In the genomic region with DNA sequence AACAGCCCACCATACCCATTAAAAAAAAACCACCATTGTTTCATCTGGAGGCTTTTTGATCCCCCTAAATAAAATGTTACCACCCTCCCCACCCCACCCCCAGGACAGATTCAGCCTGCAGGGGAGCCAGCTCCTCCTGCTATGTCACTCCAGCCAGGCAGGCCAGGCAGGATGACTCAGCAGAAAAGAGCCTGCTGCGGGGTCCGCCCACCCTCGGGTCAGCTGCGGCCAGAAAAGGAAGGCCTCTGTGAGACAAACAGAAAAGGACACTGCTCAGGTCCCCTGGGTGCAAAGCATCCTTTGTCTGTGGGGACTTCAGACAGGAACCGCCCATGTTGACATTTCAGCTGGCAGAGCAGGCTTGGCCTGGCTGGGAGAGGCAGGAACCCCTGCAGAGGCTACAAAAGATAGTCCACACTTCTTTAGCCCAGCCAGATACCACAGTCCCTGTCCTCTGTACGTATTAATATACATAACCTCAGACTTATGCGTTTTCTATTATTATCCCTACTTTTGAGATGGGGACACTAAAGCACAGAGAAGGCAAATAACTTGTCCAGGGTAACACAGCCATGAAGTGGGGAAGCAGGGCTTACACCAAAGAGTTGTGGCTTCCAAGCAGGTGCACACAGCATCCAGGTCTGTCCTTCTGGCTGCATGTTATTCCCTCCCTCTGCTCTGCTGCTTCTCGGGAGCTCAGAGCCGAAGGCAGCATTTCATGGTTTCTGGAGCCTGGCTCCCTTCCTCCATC, we compare ENCODE assay signal across 1 cellular context.
A peak's percentile ranks its signal among the peaks of the same experiment; 100 is the strongest.
TF ChIP-seq lines count a peak whose summit lies in the region.

No MANE protein-coding gene starts in this region.

TF ChIP-seq in K562, 482 proteins besides CTCF, POLR2A, EP300 and RAD21 (continued from another document and continues in another):
- TF ChIP-seq HBP1 (CRISPR knock-in tag; IDR thresholded peaks at IDR 0.05) (no peak), STAT5A (IDR thresholded peaks at IDR 0.05; ENCODE audit: borderline replicate concordance, low read length) (no peak), ILF3 (IDR thresholded peaks at IDR 0.05; ENCODE audit: borderline replicate concordance) (no peak), SRSF1 (IDR thresholded peaks at IDR 0.05; ENCODE audit: low read depth, low read length) (no peak), TCF3 (CRISPR knock-in tag; IDR thresholded peaks at IDR 0.05) (no peak), NEUROD1 (IDR thresholded peaks at IDR 0.05; ENCODE audit: borderline replicate concordance, low read depth, low read length, partially characterized antibody) (peak; percentile 38), PBX2 (CRISPR knock-in tag; IDR thresholded peaks at IDR 0.05; ENCODE audit: low read depth) (no peak), PBX2 (tag; conservative IDR thresholded peaks at IDR 0.05; ENCODE audit: low read depth) (no peak; the same call in 1 of the 2 replicates), CBX3 (IDR thresholded peaks at IDR 0.05; ENCODE audit: borderline replicate concordance in 1 of 2, low read length in 2 of 2) (no peak), ZNF197 (CRISPR knock-in tag; IDR thresholded peaks at IDR 0.05; ENCODE audit: low read depth) (no peak), SMC3 (conservative IDR thresholded peaks at IDR 0.05; ENCODE audit: insufficient read depth, low read depth, low read length) (no peak), E2F1 (CRISPR knock-in tag; IDR thresholded peaks at IDR 0.05) (no peak), NCOA2 (IDR thresholded peaks at IDR 0.05; ENCODE audit: partially characterized antibody in 2 of 2) (no peak), RNF2 (IDR thresholded peaks at IDR 0.05) (no peak), RFX7 (CRISPR knock-in tag; IDR thresholded peaks at IDR 0.05) (no peak), HDAC1 (IDR thresholded peaks at IDR 0.05) (peak in 1 of 2 experiments; percentile 29; a peak in 1 of 4 replicates), RNF219 (CRISPR knock-in tag; IDR thresholded peaks at IDR 0.05) (no peak), SMARCB1 (IDR thresholded peaks at IDR 0.05; ENCODE audit: insufficient read length, low read depth) (peak; percentile 71), CREB1 (IDR thresholded peaks at IDR 0.05) (no peak), CREB1 (CRISPR knock-in tag; IDR thresholded peaks at IDR 0.05) (no peak), PTBP1 (IDR thresholded peaks at IDR 0.05; ENCODE audit: low read depth, low read length) (no peak), ZNF318 (IDR thresholded peaks at IDR 0.05; ENCODE audit: borderline replicate concordance in 1 of 2, low read depth in 1 of 2) (no peak), SMARCA4 (IDR thresholded peaks at IDR 0.05) (peak; percentile 69; the same call in 1 of the 2 replicates), SRSF9 (IDR thresholded peaks at IDR 0.05; ENCODE audit: borderline replicate concordance, low read depth, low read length) (no peak), LARP7 (IDR thresholded peaks at IDR 0.05) (no peak), EZH2 (IDR thresholded peaks at IDR 0.05; ENCODE audit: borderline replicate concordance, low read depth, low read length) (no peak), CXXC5 (CRISPR knock-in tag; IDR thresholded peaks at IDR 0.05) (no peak; the same call in 1 of the 2 replicates), ZNF263 (CRISPR knock-in tag; IDR thresholded peaks at IDR 0.05; ENCODE audit: borderline replicate concordance) (no peak), ZNF764 (CRISPR knock-in tag; IDR thresholded peaks at IDR 0.05; ENCODE audit: low read depth) (no peak), ARID1B (IDR thresholded peaks at IDR 0.05) (peak; percentile 67)
- TF ChIP-seq, protein P1, sequence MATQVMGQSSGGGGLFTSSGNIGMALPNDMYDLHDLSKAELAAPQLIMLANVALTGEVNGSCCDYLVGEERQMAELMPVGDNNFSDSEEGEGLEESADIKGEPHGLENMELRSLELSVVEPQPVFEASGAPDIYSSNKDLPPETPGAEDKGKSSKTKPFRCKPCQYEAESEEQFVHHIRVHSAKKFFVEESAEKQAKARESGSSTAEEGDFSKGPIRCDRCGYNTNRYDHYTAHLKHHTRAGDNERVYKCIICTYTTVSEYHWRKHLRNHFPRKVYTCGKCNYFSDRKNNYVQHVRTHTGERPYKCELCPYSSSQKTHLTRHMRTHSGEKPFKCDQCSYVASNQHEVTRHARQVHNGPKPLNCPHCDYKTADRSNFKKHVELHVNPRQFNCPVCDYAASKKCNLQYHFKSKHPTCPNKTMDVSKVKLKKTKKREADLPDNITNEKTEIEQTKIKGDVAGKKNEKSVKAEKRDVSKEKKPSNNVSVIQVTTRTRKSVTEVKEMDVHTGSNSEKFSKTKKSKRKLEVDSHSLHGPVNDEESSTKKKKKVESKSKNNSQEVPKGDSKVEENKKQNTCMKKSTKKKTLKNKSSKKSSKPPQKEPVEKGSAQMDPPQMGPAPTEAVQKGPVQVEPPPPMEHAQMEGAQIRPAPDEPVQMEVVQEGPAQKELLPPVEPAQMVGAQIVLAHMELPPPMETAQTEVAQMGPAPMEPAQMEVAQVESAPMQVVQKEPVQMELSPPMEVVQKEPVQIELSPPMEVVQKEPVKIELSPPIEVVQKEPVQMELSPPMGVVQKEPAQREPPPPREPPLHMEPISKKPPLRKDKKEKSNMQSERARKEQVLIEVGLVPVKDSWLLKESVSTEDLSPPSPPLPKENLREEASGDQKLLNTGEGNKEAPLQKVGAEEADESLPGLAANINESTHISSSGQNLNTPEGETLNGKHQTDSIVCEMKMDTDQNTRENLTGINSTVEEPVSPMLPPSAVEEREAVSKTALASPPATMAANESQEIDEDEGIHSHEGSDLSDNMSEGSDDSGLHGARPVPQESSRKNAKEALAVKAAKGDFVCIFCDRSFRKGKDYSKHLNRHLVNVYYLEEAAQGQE (CRISPR knock-in tag; IDR thresholded peaks at IDR 0.05; ENCODE audit: low read depth) = no peak
- TF ChIP-seq, protein P2, sequence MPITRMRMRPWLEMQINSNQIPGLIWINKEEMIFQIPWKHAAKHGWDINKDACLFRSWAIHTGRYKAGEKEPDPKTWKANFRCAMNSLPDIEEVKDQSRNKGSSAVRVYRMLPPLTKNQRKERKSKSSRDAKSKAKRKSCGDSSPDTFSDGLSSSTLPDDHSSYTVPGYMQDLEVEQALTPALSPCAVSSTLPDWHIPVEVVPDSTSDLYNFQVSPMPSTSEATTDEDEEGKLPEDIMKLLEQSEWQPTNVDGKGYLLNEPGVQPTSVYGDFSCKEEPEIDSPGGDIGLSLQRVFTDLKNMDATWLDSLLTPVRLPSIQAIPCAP (CRISPR knock-in tag; IDR thresholded peaks at IDR 0.05; ENCODE audit: borderline replicate concordance) = no peak
- TF ChIP-seq, protein P3, sequence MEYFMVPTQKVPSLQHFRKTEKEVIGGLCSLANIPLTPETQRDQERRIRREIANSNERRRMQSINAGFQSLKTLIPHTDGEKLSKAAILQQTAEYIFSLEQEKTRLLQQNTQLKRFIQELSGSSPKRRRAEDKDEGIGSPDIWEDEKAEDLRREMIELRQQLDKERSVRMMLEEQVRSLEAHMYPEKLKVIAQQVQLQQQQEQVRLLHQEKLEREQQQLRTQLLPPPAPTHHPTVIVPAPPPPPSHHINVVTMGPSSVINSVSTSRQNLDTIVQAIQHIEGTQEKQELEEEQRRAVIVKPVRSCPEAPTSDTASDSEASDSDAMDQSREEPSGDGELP (CRISPR knock-in tag; IDR thresholded peaks at IDR 0.05; ENCODE audit: borderline replicate concordance) = peak; percentile 87
